ENCODE assay signal across 27 cellular contexts in genomic region chr10:69434926-69435325, GRCh38. TPM values are rescaled to one million over a fixed set of nuclear protein-coding genes. Genes with fewer than 3 reads are reported as not detected.
"Had no signal": no experiment of that assay in that cellular context is flagged by ENCODE, and none has a peak within 500 bp of the region (broad histone marks: within the 10 kb centered on the region; RNA-seq: fewer than 3 reads in every experiment).

No MANE protein-coding gene starts in this region.

- H3K27ac ChIP-seq: heart left ventricle, left lung, neural progenitor cell, ovary, right atrium auricular region, right lobe of liver, skin epidermis, suprapubic skin, thoracic aorta, tibial artery, vagina had no signal

- H3K27ac Mint-ChIP-seq: immature natural killer cell; mesothelial cell of epicardium; nephron; progenitor cell of endocrine pancreas; stimulated activated effector memory CD8-positive, alpha-beta T cell treated with anti-CD3 and anti-CD28 coated beads, Interleukin-12 subunit alpha, Interleukin-12 subunit beta, amount 100 ng/mL, for 72 hours; stimulated activated naive CD8-positive, alpha-beta T cell treated with anti-CD3 and anti-CD28 coated beads, Interleukin-15, Interleukin-2, amounts not matched to agents 100 ng/mL and 50 ng/mL, for 24 hours; type B pancreatic cell had no signal

- H3K4me3 ChIP-seq: heart left ventricle, left lung, lung, mucosa of descending colon, neural progenitor cell, ovary, right atrium auricular region, right lobe of liver, skin epidermis, suprapubic skin, thoracic aorta, tibial artery, vagina had no signal

- H3K36me3 Mint-ChIP-seq: immature natural killer cell; mesothelial cell of epicardium; naive thymus-derived CD4-positive, alpha-beta T cell; neural progenitor cell; stimulated activated effector memory CD8-positive, alpha-beta T cell treated with anti-CD3 and anti-CD28 coated beads, Interleukin-12 subunit alpha, Interleukin-12 subunit beta, amount 100 ng/mL, for 72 hours; type B pancreatic cell had no signal

- H3K9me3 ChIP-seq: heart left ventricle, left lung, mucosa of descending colon, ovary, right atrium auricular region, right lobe of liver, suprapubic skin, thoracic aorta, tibial artery, vagina had no signal

- H3K27me3 Mint-ChIP-seq: type B pancreatic cell had no signal

- H3K4me1 Mint-ChIP-seq: immature natural killer cell; stimulated activated effector memory CD8-positive, alpha-beta T cell treated with anti-CD3 and anti-CD28 coated beads, Interleukin-12 subunit alpha, Interleukin-12 subunit beta, amount 100 ng/mL, for 72 hours had no signal

- H3K4me3 Mint-ChIP-seq: immature natural killer cell; mesothelial cell of epicardium; naive thymus-derived CD4-positive, alpha-beta T cell; nephron; neural progenitor cell; stimulated activated effector memory CD8-positive, alpha-beta T cell treated with anti-CD3 and anti-CD28 coated beads, Interleukin-12 subunit alpha, Interleukin-12 subunit beta, amount 100 ng/mL, for 72 hours; stimulated activated naive CD8-positive, alpha-beta T cell treated with anti-CD3 and anti-CD28 coated beads, Interleukin-15, Interleukin-2, amounts not matched to agents 100 ng/mL and 50 ng/mL, for 24 hours; type B pancreatic cell had no signal

- H3K27me3 ChIP-seq: heart left ventricle, left lung, neural progenitor cell, ovary, right atrium auricular region, right lobe of liver, suprapubic skin, tibial artery, vagina had no signal

- H3K36me3 ChIP-seq: heart left ventricle, left lung, neural progenitor cell, ovary, right atrium auricular region, right lobe of liver, suprapubic skin, thoracic aorta, tibial artery, vagina had no signal

- H3K4me1 ChIP-seq: neural progenitor cell, right lobe of liver had no signal

- ATAC-seq: heart left ventricle; left lung; naive thymus-derived CD4-positive, alpha-beta T cell; right lobe of liver; stimulated activated effector memory CD8-positive, alpha-beta T cell treated with anti-CD3 and anti-CD28 coated beads, Interleukin-12 subunit alpha, Interleukin-12 subunit beta, amount 100 ng/mL, for 72 hours had no signal

- H3K9me3 Mint-ChIP-seq: immature natural killer cell; naive thymus-derived CD4-positive, alpha-beta T cell; neural progenitor cell; stimulated activated effector memory CD8-positive, alpha-beta T cell treated with anti-CD3 and anti-CD28 coated beads, Interleukin-12 subunit alpha, Interleukin-12 subunit beta, amount 100 ng/mL, for 72 hours; stimulated activated naive CD8-positive, alpha-beta T cell treated with anti-CD3 and anti-CD28 coated beads, Interleukin-15, Interleukin-2, amounts not matched to agents 100 ng/mL and 50 ng/mL, for 24 hours; type B pancreatic cell had no signal

- DNase-seq: heart left ventricle; hypothalamus; immature natural killer cell; kidney; left colon; left lung; mesendoderm; naive thymus-derived CD4-positive, alpha-beta T cell; ovary; right lobe of liver; stimulated activated CD4-positive, alpha-beta T cell treated with anti-CD3 and anti-CD28 coated beads, Interleukin-4, amount 100 ng/mL, for 24 hours; stimulated activated naive CD4-positive, alpha-beta T cell; tibial artery had no signal

RNA-seq across cellular contexts. Expression of gene TACR2, which starts 18.2 kb away (rescaled TPM):
- total RNA-seq: mesothelial cell of epicardium, progenitor cell of endocrine pancreas had no signal
